8 cellular contexts compared by ENCODE assay signal in the genomic region with DNA sequence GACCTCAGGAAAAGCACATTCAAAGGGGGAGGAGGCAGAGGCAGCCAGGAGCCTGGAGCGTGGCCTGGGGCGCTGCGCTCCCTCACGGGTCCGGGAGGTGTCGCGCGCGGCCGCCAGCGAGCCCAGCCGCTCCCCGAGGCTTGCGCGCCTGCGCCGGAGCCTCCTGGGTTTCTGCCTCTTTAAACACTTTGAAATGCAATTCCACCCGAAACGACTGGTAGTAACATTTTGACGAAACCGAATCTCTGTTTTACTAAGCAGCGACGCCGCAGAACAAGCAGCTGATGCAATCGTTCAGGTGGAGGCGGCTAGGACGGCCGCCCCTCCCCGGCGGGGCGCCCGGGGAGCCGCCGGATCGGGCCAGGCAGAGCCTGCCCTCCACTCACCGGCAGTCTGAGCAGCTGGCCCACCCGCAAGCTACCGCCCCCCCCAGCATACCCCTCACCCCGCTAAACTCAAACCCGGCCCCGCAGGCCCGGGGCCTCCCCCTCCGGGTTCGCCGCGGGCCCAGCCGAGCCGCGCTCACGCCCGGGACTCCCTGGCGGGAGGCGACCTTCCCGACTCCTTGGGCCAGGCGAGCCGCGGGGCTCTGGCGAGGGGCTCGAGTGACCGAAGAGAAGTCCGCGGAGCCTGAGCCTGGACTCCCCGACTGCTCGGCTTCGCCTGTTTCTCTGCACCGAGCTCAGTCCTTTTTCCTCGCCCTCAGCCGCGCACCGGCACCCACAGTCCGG. TPM values are rescaled to one million over a fixed set of nuclear protein-coding genes. Genes with fewer than 3 reads are reported as not detected.
DNase-seq lines count a peak whose midpoint lies in the region; ATAC-seq and TF ChIP-seq lines count a peak whose summit lies in the region.

No MANE protein-coding gene starts in this region.

- peaks cover 8 to 57% (median 47%) of the 10 kb centered on the region in 9 donors for H3K4me1 ChIP-seq in heart right ventricle
- H3K4me1 ChIP-seq in tibial nerve: peaks cover 0 to 58% (median 28%) of the 10 kb centered on the region in 4 donors

- TF ChIP-seq EP300 in tibial nerve (IDR thresholded peaks at IDR 0.05): peak in 1 of 2 donors; percentile 34

- peak; percentile 46 to 84 (median 78) for TF ChIP-seq CTCF in heart right ventricle (IDR thresholded peaks at IDR 0.05)
- TF ChIP-seq CTCF in tibial nerve (IDR thresholded peaks at IDR 0.05): peak; percentile 67 to 81 (median 78)

- peak overlapping the region in 5 of 10 donors; percentile 50 to 63 (median 59) for H3K27ac ChIP-seq in heart right ventricle
- H3K27ac ChIP-seq in tibial nerve: peak overlapping the region; percentile 2 to 77 (median 50)

- H3K4me3 ChIP-seq in heart right ventricle (peak overlapping the region; percentile 46 to 71 (median 63)), tibial nerve (peak overlapping the region; percentile 38 to 58 (median 48))

- intact Hi-C loops in heart right ventricle (cut with DNase I): loop anchor here in 9 of 10 donors (2.0 to 10.0 kb wide), 8 partner anchors 432 to 652 kb away; no protein-coding TSS in a partner anchor

- DNase-seq in DMS 273 treated with DMSO at 0.1 percent for 48 hours (lab: John Stamatoyannopoulos, UW) (peak; percentile 1), HuH-7 (ENCODE audit: low spot score) (peak; percentile 94), heart right ventricle (peak; percentile 61 to 75), pons (ENCODE audit: low spot score) (peak; percentile 41), tibial nerve (ENCODE audit: low spot score in 2 of 2) (peak; percentile 40 to 58)
- DNase-seq in activated naive CD8-positive, alpha-beta T cell treated with anti-CD3 and anti-CD28 coated beads, Interleukin-2, amount 50 U/mL, for 16 hours (ENCODE audit: low read depth, low spot score): peak; percentile 73

- 0 to 1% methylated on average over 68 to 71 of the region's 71 CpGs for whole genome bisulfite sequencing in heart right ventricle, 2 donors
- WGBS in tibial nerve, 2 donors: 1 to 2% methylated on average over 17 to 56 of the region's 71 CpGs

- H3K27me3 ChIP-seq in heart right ventricle (peaks cover 41 to 91% (median 76%) of the 10 kb centered on the region in 7 donors), tibial nerve (peaks cover 0 to 73% of the 10 kb centered on the region in 2 donors)

- no peak for TF ChIP-seq POLR2A in tibial nerve (IDR thresholded peaks at IDR 0.05)

- no peaks in the 10 kb centered on the region for H3K36me3 ChIP-seq in heart right ventricle
- H3K36me3 ChIP-seq in tibial nerve: no peaks in the 10 kb centered on the region

- ATAC-seq in GM21447 (IDR thresholded peaks at IDR 0.05; ENCODE audit: unreplicated experiment) (peak; percentile 95), SK-N-SH treated with all-trans-retinoic acid at 6 μM for 48 hours (peak; percentile 94), heart right ventricle (peak; percentile 86 to 95 (median 90))

- H3K9me3 ChIP-seq in heart right ventricle: no peaks in the 10 kb centered on the region
- no peaks in the 10 kb centered on the region for H3K9me3 ChIP-seq in tibial nerve

TF ChIP-seq in SK-N-SH treated with all-trans-retinoic acid at 6 μM for 48 hours, 23 proteins besides CTCF, POLR2A, EP300 and RAD21:
- TF ChIP-seq TCF4 (CRISPR knock-in tag; IDR thresholded peaks at IDR 0.05; ENCODE audit: borderline replicate concordance) (no peak), ZC3H10 (CRISPR knock-in tag; IDR thresholded peaks at IDR 0.05) (no peak), ISL1 (CRISPR knock-in tag; IDR thresholded peaks at IDR 0.05) (no peak), RARB (CRISPR knock-in tag; IDR thresholded peaks at IDR 0.05) (no peak), SNAI2 (CRISPR knock-in tag; IDR thresholded peaks at IDR 0.05) (no peak), OSR1 (CRISPR knock-in tag; IDR thresholded peaks at IDR 0.05) (no peak), BACH2 (CRISPR knock-in tag; IDR thresholded peaks at IDR 0.05; ENCODE audit: borderline replicate concordance) (no peak), ZFP3 (CRISPR knock-in tag; IDR thresholded peaks at IDR 0.05) (no peak)
- TF ChIP-seq, protein P1, sequence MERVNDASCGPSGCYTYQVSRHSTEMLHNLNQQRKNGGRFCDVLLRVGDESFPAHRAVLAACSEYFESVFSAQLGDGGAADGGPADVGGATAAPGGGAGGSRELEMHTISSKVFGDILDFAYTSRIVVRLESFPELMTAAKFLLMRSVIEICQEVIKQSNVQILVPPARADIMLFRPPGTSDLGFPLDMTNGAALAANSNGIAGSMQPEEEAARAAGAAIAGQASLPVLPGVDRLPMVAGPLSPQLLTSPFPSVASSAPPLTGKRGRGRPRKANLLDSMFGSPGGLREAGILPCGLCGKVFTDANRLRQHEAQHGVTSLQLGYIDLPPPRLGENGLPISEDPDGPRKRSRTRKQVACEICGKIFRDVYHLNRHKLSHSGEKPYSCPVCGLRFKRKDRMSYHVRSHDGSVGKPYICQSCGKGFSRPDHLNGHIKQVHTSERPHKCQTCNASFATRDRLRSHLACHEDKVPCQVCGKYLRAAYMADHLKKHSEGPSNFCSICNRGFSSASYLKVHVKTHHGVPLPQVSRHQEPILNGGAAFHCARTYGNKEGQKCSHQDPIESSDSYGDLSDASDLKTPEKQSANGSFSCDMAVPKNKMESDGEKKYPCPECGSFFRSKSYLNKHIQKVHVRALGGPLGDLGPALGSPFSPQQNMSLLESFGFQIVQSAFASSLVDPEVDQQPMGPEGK (CRISPR knock-in tag; IDR thresholded peaks at IDR 0.05; ENCODE audit: borderline replicate concordance): no peak
- TF ChIP-seq, protein P2, sequence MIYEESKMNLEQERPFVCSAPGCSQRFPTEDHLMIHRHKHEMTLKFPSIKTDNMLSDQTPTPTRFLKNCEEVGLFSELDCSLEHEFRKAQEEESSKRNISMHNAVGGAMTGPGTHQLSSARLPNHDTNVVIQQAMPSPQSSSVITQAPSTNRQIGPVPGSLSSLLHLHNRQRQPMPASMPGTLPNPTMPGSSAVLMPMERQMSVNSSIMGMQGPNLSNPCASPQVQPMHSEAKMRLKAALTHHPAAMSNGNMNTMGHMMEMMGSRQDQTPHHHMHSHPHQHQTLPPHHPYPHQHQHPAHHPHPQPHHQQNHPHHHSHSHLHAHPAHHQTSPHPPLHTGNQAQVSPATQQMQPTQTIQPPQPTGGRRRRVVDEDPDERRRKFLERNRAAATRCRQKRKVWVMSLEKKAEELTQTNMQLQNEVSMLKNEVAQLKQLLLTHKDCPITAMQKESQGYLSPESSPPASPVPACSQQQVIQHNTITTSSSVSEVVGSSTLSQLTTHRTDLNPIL (CRISPR knock-in tag; IDR thresholded peaks at IDR 0.05; ENCODE audit: low read depth): no peak
- TF ChIP-seq, protein P3, sequence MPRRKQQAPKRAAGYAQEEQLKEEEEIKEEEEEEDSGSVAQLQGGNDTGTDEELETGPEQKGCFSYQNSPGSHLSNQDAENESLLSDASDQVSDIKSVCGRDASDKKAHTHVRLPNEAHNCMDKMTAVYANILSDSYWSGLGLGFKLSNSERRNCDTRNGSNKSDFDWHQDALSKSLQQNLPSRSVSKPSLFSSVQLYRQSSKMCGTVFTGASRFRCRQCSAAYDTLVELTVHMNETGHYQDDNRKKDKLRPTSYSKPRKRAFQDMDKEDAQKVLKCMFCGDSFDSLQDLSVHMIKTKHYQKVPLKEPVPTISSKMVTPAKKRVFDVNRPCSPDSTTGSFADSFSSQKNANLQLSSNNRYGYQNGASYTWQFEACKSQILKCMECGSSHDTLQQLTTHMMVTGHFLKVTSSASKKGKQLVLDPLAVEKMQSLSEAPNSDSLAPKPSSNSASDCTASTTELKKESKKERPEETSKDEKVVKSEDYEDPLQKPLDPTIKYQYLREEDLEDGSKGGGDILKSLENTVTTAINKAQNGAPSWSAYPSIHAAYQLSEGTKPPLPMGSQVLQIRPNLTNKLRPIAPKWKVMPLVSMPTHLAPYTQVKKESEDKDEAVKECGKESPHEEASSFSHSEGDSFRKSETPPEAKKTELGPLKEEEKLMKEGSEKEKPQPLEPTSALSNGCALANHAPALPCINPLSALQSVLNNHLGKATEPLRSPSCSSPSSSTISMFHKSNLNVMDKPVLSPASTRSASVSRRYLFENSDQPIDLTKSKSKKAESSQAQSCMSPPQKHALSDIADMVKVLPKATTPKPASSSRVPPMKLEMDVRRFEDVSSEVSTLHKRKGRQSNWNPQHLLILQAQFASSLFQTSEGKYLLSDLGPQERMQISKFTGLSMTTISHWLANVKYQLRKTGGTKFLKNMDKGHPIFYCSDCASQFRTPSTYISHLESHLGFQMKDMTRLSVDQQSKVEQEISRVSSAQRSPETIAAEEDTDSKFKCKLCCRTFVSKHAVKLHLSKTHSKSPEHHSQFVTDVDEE (CRISPR knock-in tag; IDR thresholded peaks at IDR 0.05): no peak
TF ChIP-seq in SK-N-SH treated with all-trans-retinoic acid at 6 μM for 48 hours: peak in this region for 0.

RNA-seq across cellular contexts. Expression of a gene that starts 3.3 kb away (rescaled TPM):
- total RNA-seq in heart right ventricle (under 1 TPM in 8 of 10 donors, not detected in 2; 0.09 to 0.53 (median 0.29) TPM), tibial nerve (1 to 10 TPM in 2 of 4 donors, under 1 TPM in 2; 0.63 to 1.2 (median 1.0) TPM)
- under 1 TPM; 0.09 to 0.15 TPM for polyA plus RNA-seq in heart right ventricle

Comparison
In these comparisons a context has a peak if more than half of its experiments do, and no peak if none do; other contexts are left out.
1. DNase-seq: peak in every context shown above with its lines; median percentile 94 in HuH-7; 73 in activated naive CD8-positive, alpha-beta T cell treated with anti-CD3 and anti-CD28 coated beads, Interleukin-2, amount 50 U/mL, for 16 hours; 68 in heart right ventricle; 49 in tibial nerve; 41 in pons; 1 in DMS 273 treated with DMSO at 0.1 percent for 48 hours.